In genomic region chr9:71602652-71603051, GRCh38 we compare ENCODE assay signal across 15 cellular contexts.
"Had no signal": no experiment of that assay in that cellular context is flagged by ENCODE, and none has a peak within 500 bp of the region (broad histone marks: within the 10 kb centered on the region; RNA-seq: fewer than 3 reads in every experiment).

No MANE protein-coding gene starts in this region.

- H3K4me1 ChIP-seq: adrenal gland, colonic mucosa, foreskin keratinocyte, left ventricle myocardium inferior, psoas muscle, right lobe of liver, upper lobe of right lung had no signal

- H3K4me3 ChIP-seq: adrenal gland, colonic mucosa, left ventricle myocardium inferior, psoas muscle, right lobe of liver, upper lobe of right lung had no signal

- H3K9me3 ChIP-seq: adrenal gland, colonic mucosa, left ventricle myocardium inferior, psoas muscle, right lobe of liver, upper lobe of right lung had no signal

- H3K27me3 ChIP-seq: adrenal gland, colonic mucosa, foreskin keratinocyte, right lobe of liver, upper lobe of right lung had no signal

- ATAC-seq: foreskin keratinocyte; psoas muscle; right lobe of liver; stimulated activated naive CD8-positive, alpha-beta T cell treated with anti-CD3 and anti-CD28 coated beads, Interleukin-15, Interleukin-2, amounts not matched to agents 100 U/mL and 50 U/mL, for 24 hours; upper lobe of right lung had no signal

- H3K36me3 ChIP-seq: adrenal gland, colonic mucosa, left ventricle myocardium inferior, right lobe of liver, upper lobe of right lung had no signal

- DNase-seq: activated CD4-positive, alpha-beta T cell treated with anti-CD3 and anti-CD28 coated beads, Interleukin-2, amount 50 U/mL, for 1 hour; activated CD4-positive, CD25-positive, alpha-beta regulatory T cell; activated naive CD4-positive, alpha-beta T cell treated with anti-CD3 and anti-CD28 coated beads, Interleukin-2, amount 50 U/mL, for 16 hours; activated T-cell treated with anti-CD3 and anti-CD28 coated beads for 4 hours; adrenal gland; colonic mucosa; foreskin keratinocyte; head of caudate nucleus; left ventricle myocardium inferior; mesenchymal stem cell; nephron progenitor cell; psoas muscle; right lobe of liver; stimulated activated naive CD8-positive, alpha-beta T cell treated with anti-CD3 and anti-CD28 coated beads, Interleukin-15, Interleukin-2, amounts not matched to agents 100 U/mL and 50 U/mL, for 24 hours; upper lobe of right lung had no signal

- H3K27ac ChIP-seq: adrenal gland, colonic mucosa, foreskin keratinocyte, left ventricle myocardium inferior, psoas muscle, right lobe of liver, upper lobe of right lung had no signal
